ENCODE assay signal across 20 cellular contexts in the genomic region with DNA sequence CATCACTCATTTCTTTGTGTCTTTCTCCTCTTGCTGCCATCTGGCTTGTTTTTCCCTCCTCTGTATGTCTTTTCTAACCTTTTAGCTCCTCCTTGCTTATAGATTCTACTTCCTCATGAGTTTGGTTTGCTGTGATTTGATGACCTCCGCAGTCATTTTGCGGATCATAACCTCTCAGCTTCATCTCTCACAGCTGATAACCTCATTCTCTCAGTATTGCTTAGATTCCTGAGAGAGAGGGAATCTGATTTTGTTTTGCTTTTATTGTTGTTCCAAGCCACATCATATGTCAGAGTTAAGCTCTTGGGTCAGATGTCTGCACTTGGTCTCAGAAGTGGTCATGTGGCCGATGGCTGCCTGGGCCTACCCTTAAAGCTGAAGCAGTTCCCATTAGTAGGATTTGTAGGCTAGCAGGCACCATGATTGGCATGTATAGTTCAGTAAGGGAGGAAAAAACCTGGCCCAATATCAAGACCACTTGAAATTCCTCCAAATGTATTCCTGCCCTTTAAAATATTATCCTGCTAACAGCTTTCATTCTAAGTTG. TPM values are rescaled to one million over a fixed set of nuclear protein-coding genes. Genes with fewer than 3 reads are reported as not detected.
DNase-seq lines count a peak whose midpoint lies in the region; FAIRE-seq and TF ChIP-seq lines count a peak whose summit lies in the region.
"Had no signal": no experiment of that assay in that cellular context is flagged by ENCODE, and none has a peak within 500 bp of the region (broad histone marks: within the 10 kb centered on the region; RNA-seq: fewer than 3 reads in every experiment).

No MANE protein-coding gene starts in this region.

- peak overlapping the region; percentile 48 to 73 for H2BK12ac ChIP-seq in mesenchymal stem cell (ENCODE audit: low read length in 2 of 2)

- peaks cover 55% of the 10 kb centered on the region for H4K20me1 ChIP-seq in smooth muscle cell (ENCODE audit: low read depth)

- no peaks in the 10 kb centered on the region for H3K9me3 Mint-ChIP-seq in activated naive CD8-positive, alpha-beta T cell treated with anti-CD3 and anti-CD28 coated beads for 36 hours
- H3K9me3 Mint-ChIP-seq in immature natural killer cell: no peaks in the 10 kb centered on the region
- H3K9me3 Mint-ChIP-seq: effector memory CD8-positive, alpha-beta T cell; naive thymus-derived CD8-positive, alpha-beta T cell had no signal

- H3K14ac ChIP-seq in mesenchymal stem cell (ENCODE audit: low read length in 2 of 2): no peak overlapping the region

- WGBS in mesenchymal stem cell: 68% methylated on average over 2 of the region's 3 CpGs
- whole genome bisulfite sequencing in smooth muscle cell (ENCODE audit: low lambda C conversion rate): 54% methylated on average over 3 of the region's 3 CpGs

- H3K27ac Mint-ChIP-seq in activated naive CD8-positive, alpha-beta T cell treated with anti-CD3 and anti-CD28 coated beads for 36 hours: no peak overlapping the region
- peak overlapping the region in 1 of 6 donors; percentile 46 for H3K27ac Mint-ChIP-seq in immature natural killer cell

- no peak overlapping the region for H4K8ac ChIP-seq in mesenchymal stem cell (ENCODE audit: low read length)

- H3K18ac ChIP-seq in mesenchymal stem cell (ENCODE audit: low read depth in 1 of 2, low read length in 2 of 2): peak overlapping the region; percentile 47 to 75

- H3K4me2 ChIP-seq in mesenchymal stem cell (ENCODE audit: low read length, poor library complexity, severe bottlenecking): no peak overlapping the region
- H3K4me2 ChIP-seq in smooth muscle cell: peak overlapping the region; percentile 26

- H3K27me3 ChIP-seq in mesenchymal stem cell (ENCODE audit: control insufficient read depth in 1 of 2, insufficient read depth in 1 of 2, low read length in 2 of 2): no peaks in the 10 kb centered on the region
- no peaks in the 10 kb centered on the region for H3K27me3 ChIP-seq in smooth muscle cell (ENCODE audit: low read depth)
- H3K27me3 ChIP-seq: stomach had no signal

- peaks cover 41% of the 10 kb centered on the region for H3K79me1 ChIP-seq in mesenchymal stem cell (replicated peaks; ENCODE audit: low read length, poor library complexity, severe bottlenecking)

- DNase-seq in NCI-H82 (lab: John Stamatoyannopoulos, UW): peak; percentile 76
- DNase-seq in fibroblast of villous mesenchyme (ENCODE audit: low read depth): peak; percentile 41
- no peak for DNase-seq in mesenchymal stem cell
- DNase-seq in smooth muscle cell (lab: John Stamatoyannopoulos, UW; ENCODE audit: unreplicated experiment): no peak
- no peak for DNase-seq in activated naive CD8-positive, alpha-beta T cell treated with anti-CD3 and anti-CD28 coated beads for 36 hours
- no peak for DNase-seq in immature natural killer cell
- DNase-seq in GM03348 (ENCODE audit: low spot score): no peak
- DNase-seq in D721Med (ENCODE audit: insufficient read length, low spot score): no peak
- DNase-seq: activated CD4-positive, alpha-beta T cell treated with anti-CD3 and anti-CD28 coated beads, Interleukin-2, amount 50 U/mL, for 48 hours; activated T-cell treated with anti-CD3 and anti-CD28 coated beads, Interleukin-2, amount 50 U/mL, for 48 hours; caudate nucleus; COR-L47; effector memory CD8-positive, alpha-beta T cell; naive thymus-derived CD8-positive, alpha-beta T cell; NCI-H187; NCI-H446 treated with DMSO at 0.1 percent for 48 hours; stomach; T-helper 1 cell had no signal

- peaks cover 39% of the 10 kb centered on the region for H3K4me1 Mint-ChIP-seq in activated naive CD8-positive, alpha-beta T cell treated with anti-CD3 and anti-CD28 coated beads for 36 hours
- H3K4me1 Mint-ChIP-seq in immature natural killer cell: peaks cover 9 to 34% of the 10 kb centered on the region in 2 donors

- FAIRE-seq in D721Med (lab: Jason Lieb, UNC): no peak
- FAIRE-seq: HTR-8/SVneo had no signal

- H3K36me3 Mint-ChIP-seq in activated naive CD8-positive, alpha-beta T cell treated with anti-CD3 and anti-CD28 coated beads for 36 hours: peaks cover 24% of the 10 kb centered on the region
- H3K36me3 Mint-ChIP-seq in immature natural killer cell: peaks cover 13 to 33% (median 17%) of the 10 kb centered on the region in 3 donors

- H3K9me3 ChIP-seq in mesenchymal stem cell (ENCODE audit: control insufficient read depth, low read length) (no peaks in the 10 kb centered on the region), smooth muscle cell (replicated peaks; ENCODE audit: low read depth) (no peaks in the 10 kb centered on the region)
- H3K9me3 ChIP-seq: stomach had no signal

- H3K4me3 Mint-ChIP-seq in activated naive CD8-positive, alpha-beta T cell treated with anti-CD3 and anti-CD28 coated beads for 36 hours: no peak overlapping the region
- no peak overlapping the region for H3K4me3 Mint-ChIP-seq in immature natural killer cell
- H3K4me3 Mint-ChIP-seq: effector memory CD8-positive, alpha-beta T cell; naive thymus-derived CD8-positive, alpha-beta T cell had no signal

- H3K27ac ChIP-seq in mesenchymal stem cell (ENCODE audit: low read length, poor library complexity, severe bottlenecking) (no peak overlapping the region), smooth muscle cell (ENCODE audit: low read depth) (peak overlapping the region; percentile 13)
- H3K27ac ChIP-seq: stomach, VCaP had no signal

- no peaks in the 10 kb centered on the region for H3K27me3 Mint-ChIP-seq in activated naive CD8-positive, alpha-beta T cell treated with anti-CD3 and anti-CD28 coated beads for 36 hours
- H3K27me3 Mint-ChIP-seq in immature natural killer cell (ENCODE audit: low read depth in 3 of 3): peaks cover 0 to 2% (median 0%) of the 10 kb centered on the region in 3 donors
- H3K27me3 Mint-ChIP-seq: effector memory CD8-positive, alpha-beta T cell; naive thymus-derived CD8-positive, alpha-beta T cell had no signal

- H3K4me3 ChIP-seq in fibroblast of villous mesenchyme (ENCODE audit: low read depth, low read length) (no peak overlapping the region), mesenchymal stem cell (ENCODE audit: insufficient read depth in 1 of 2, low read depth in 1 of 2, low read length in 2 of 2) (no peak overlapping the region), smooth muscle cell (no peak overlapping the region)
- H3K4me3 ChIP-seq: stomach had no signal

- H2BK5ac ChIP-seq in mesenchymal stem cell (ENCODE audit: low read depth, low read length, poor library complexity, severe bottlenecking): no peak overlapping the region

- no peak overlapping the region for H3K23ac ChIP-seq in mesenchymal stem cell (ENCODE audit: low read length in 2 of 2)

- no peak overlapping the region for H2AFZ ChIP-seq in mesenchymal stem cell (ENCODE audit: low read depth, low read length)
- H2AFZ ChIP-seq in smooth muscle cell (ENCODE audit: low read depth): no peak overlapping the region

- H3K4me1 ChIP-seq in mesenchymal stem cell (ENCODE audit: control insufficient read depth, insufficient read depth, low read depth, low read length): no peaks in the 10 kb centered on the region
- peaks cover 3% of the 10 kb centered on the region for H3K4me1 ChIP-seq in smooth muscle cell (ENCODE audit: low read depth)

- no peak overlapping the region for H2BK15ac ChIP-seq in mesenchymal stem cell (ENCODE audit: low read depth, poor library complexity, severe bottlenecking)

- H3K9ac ChIP-seq in mesenchymal stem cell (ENCODE audit: low read length) (peak overlapping the region; percentile 42), smooth muscle cell (ENCODE audit: low read depth) (peak overlapping the region; percentile 8)

- peaks cover 9 to 57% of the 10 kb centered on the region in 2 experiments for H3K36me3 ChIP-seq in mesenchymal stem cell (ENCODE audit: control insufficient read depth in 1 of 2, insufficient read depth in 2 of 2, low read depth in 1 of 2, low read length in 2 of 2)
- peaks cover 3% of the 10 kb centered on the region for H3K36me3 ChIP-seq in smooth muscle cell (ENCODE audit: low read depth)

- TF ChIP-seq CTCF in fibroblast of villous mesenchyme (IDR thresholded peaks at IDR 0.05; ENCODE audit: insufficient read depth, low read depth, low read length): no peak
- TF ChIP-seq CTCF in smooth muscle cell (IDR thresholded peaks at IDR 0.05; ENCODE audit: borderline replicate concordance, insufficient read depth, poor library complexity, severe bottlenecking): no peak
- TF ChIP-seq CTCF in D721Med (IDR thresholded peaks at IDR 0.05; ENCODE audit: insufficient read depth, missing control alignments): no peak

- H3F3A ChIP-seq in smooth muscle cell (ENCODE audit: low read depth): peaks cover 7% of the 10 kb centered on the region

- H2AK5ac ChIP-seq in mesenchymal stem cell (ENCODE audit: low read length, severe bottlenecking): no peak overlapping the region

- H3K4ac ChIP-seq in mesenchymal stem cell (ENCODE audit: low read depth in 1 of 2, low read length in 2 of 2): peak overlapping the region in 1 of 2 experiments; percentile 26

- H2BK120ac ChIP-seq in mesenchymal stem cell (ENCODE audit: low read depth, low read length): peak overlapping the region; percentile 39

- no peak overlapping the region for H4K91ac ChIP-seq in mesenchymal stem cell (ENCODE audit: low read length)

- peaks cover 49% of the 10 kb centered on the region for H3K79me2 ChIP-seq in smooth muscle cell (ENCODE audit: low read depth)

RNA-seq across cellular contexts. Expression of a gene that starts 13.4 kb away (rescaled TPM):
- total RNA-seq in fibroblast of villous mesenchyme: 40.6 and 46.2 TPM in 2 replicates
- 54.7 TPM for polyA plus RNA-seq in mesenchymal stem cell (2013, experiment 1 of 2)
- polyA plus RNA-seq in mesenchymal stem cell (2013, experiment 2 of 2): 55.2 TPM
- total RNA-seq in smooth muscle cell: 39.2 and 47.7 TPM in 2 replicates
- 6.4 and 8.1 TPM in 2 replicates for polyA plus RNA-seq in smooth muscle cell
- 10 to 100 TPM; 54.4 to 56.8 TPM for total RNA-seq in activated naive CD8-positive, alpha-beta T cell treated with anti-CD3 and anti-CD28 coated beads for 36 hours
- polyA plus RNA-seq in immature natural killer cell: 10 to 100 TPM in 1 of 3 donors, 1 to 10 TPM in 2; 2.1 to 12.9 (median 8.2) TPM

RNA-seq across cellular contexts. Expression of a gene that starts 13.8 kb away (rescaled TPM):
- total RNA-seq in fibroblast of villous mesenchyme (8.2 and 10.0 TPM in 2 replicates), smooth muscle cell (14.8 and 17.4 TPM in 2 replicates)
- polyA plus RNA-seq in mesenchymal stem cell (2013, experiment 1 of 2): 91.2 TPM
- polyA plus RNA-seq in mesenchymal stem cell (2013, experiment 2 of 2): 90.8 TPM
- polyA plus RNA-seq in smooth muscle cell (60.7 and 68.2 TPM in 2 replicates), immature natural killer cell (10 to 100 TPM; 24.6 to 44.9 (median 25.1) TPM)
- total RNA-seq in activated naive CD8-positive, alpha-beta T cell treated with anti-CD3 and anti-CD28 coated beads for 36 hours: 1 to 10 TPM; 4.8 to 5.0 TPM

Comparison
In these comparisons a context has a peak if more than half of its experiments do, and no peak if none do; other contexts are left out.
1. DNase-seq: peak in NCI-H82 (single experiment) and fibroblast of villous mesenchyme (single experiment); none in mesenchymal stem cell (single experiment), smooth muscle cell (single experiment), activated naive CD8-positive, alpha-beta T cell treated with anti-CD3 and anti-CD28 coated beads for 36 hours (single experiment), immature natural killer cell (0 of 3), GM03348 (single experiment) and D721Med (single experiment).